23 cellular contexts compared by ENCODE assay signal in genomic region chr12:39062266-39062996, GRCh38.
"Had no signal": no experiment of that assay in that cellular context is flagged by ENCODE, and none has a peak within 500 bp of the region (broad histone marks: within the 10 kb centered on the region; RNA-seq: fewer than 3 reads in every experiment).

No MANE protein-coding gene starts in this region.

- H3K27me3 Mint-ChIP-seq: activated CD4-positive, alpha-beta memory T cell treated with anti-CD3 and anti-CD28 coated beads, Interleukin-2, amount 10 ng/mL, durations not matched to agents 7 days and 5 days; activated CD4-positive, alpha-beta T cell treated with anti-CD3 and anti-CD28 coated beads for 36 hours; activated naive CD8-positive, alpha-beta T cell treated with anti-CD3 and anti-CD28 coated beads, Interleukin-2, amount 10 ng/mL, durations not matched to agents 7 days and 5 days; activated T-helper 17 cell treated with anti-CD3 and anti-CD28 coated beads, Interleukin-2, amount 50 U/mL, for 72 hours; T-cell had no signal

- H3K36me3 Mint-ChIP-seq: activated naive CD8-positive, alpha-beta T cell treated with anti-CD3 and anti-CD28 coated beads, Interleukin-2, amount 10 ng/mL, durations not matched to agents 7 days and 5 days; T-cell had no signal

- H3K27ac Mint-ChIP-seq: activated CD4-positive, alpha-beta memory T cell treated with anti-CD3 and anti-CD28 coated beads, Interleukin-2, amount 10 ng/mL, durations not matched to agents 7 days and 5 days; activated CD4-positive, alpha-beta T cell treated with anti-CD3 and anti-CD28 coated beads for 36 hours; activated naive CD8-positive, alpha-beta T cell treated with anti-CD3 and anti-CD28 coated beads, Interleukin-2, amount 10 ng/mL, durations not matched to agents 7 days and 5 days; activated T-helper 17 cell treated with anti-CD3 and anti-CD28 coated beads, Interleukin-2, amount 50 U/mL, for 72 hours; T-cell had no signal

- H3K27ac ChIP-seq: adrenal gland had no signal

- DNase-seq: activated CD4-positive, alpha-beta memory T cell treated with anti-CD3 and anti-CD28 coated beads, Interleukin-2, amount 10 ng/mL, durations not matched to agents 7 days and 5 days; activated CD4-positive, alpha-beta T cell treated with anti-CD3 and anti-CD28 coated beads for 36 hours; activated CD4-positive, alpha-beta T cell treated with anti-CD3 and anti-CD28 coated beads, Interleukin-2, amount 50 U/mL, for 1 hour; activated naive CD4-positive, alpha-beta T cell treated with anti-CD3 and anti-CD28 coated beads, Interleukin-2, amount 50 U/mL, for 16 hours; activated naive CD8-positive, alpha-beta T cell treated with anti-CD3 and anti-CD28 coated beads, Interleukin-2, amount 10 ng/mL, durations not matched to agents 7 days and 5 days; activated T-cell treated with anti-CD3 and anti-CD28 coated beads for 4 hours; activated T-cell treated with anti-CD3 and anti-CD28 coated beads, Interleukin-2, amount 50 U/mL, for 48 hours; adrenal gland; anterior cingulate cortex; cerebellar nuclear complex; MG63; MV-4-11; NCI-H1092 treated with DMSO at 0.1 percent for 48 hours; NCI-H1436 treated with DMSO at 0.1 percent for 48 hours; NCI-H187; NCI-H2081 treated with DMSO at 0.1 percent for 48 hours; NCI-H446; NCI-H524; SIG-M5; T-cell; T-helper 2 cell; T1000 had no signal

- H3K4me1 ChIP-seq: adrenal gland had no signal

- ATAC-seq: activated CD4-positive, alpha-beta T cell treated with anti-CD3 and anti-CD28 coated beads for 36 hours; activated T-helper 17 cell treated with anti-CD3 and anti-CD28 coated beads, Interleukin-2, amount 50 U/mL, for 72 hours; T-cell had no signal

- H3K9me3 ChIP-seq: adrenal gland, MG63 had no signal

- H3K4me3 Mint-ChIP-seq: activated CD4-positive, alpha-beta memory T cell treated with anti-CD3 and anti-CD28 coated beads, Interleukin-2, amount 10 ng/mL, durations not matched to agents 7 days and 5 days; activated CD4-positive, alpha-beta T cell treated with anti-CD3 and anti-CD28 coated beads for 36 hours; activated naive CD8-positive, alpha-beta T cell treated with anti-CD3 and anti-CD28 coated beads, Interleukin-2, amount 10 ng/mL, durations not matched to agents 7 days and 5 days; activated T-helper 17 cell treated with anti-CD3 and anti-CD28 coated beads, Interleukin-2, amount 50 U/mL, for 72 hours; T-cell had no signal

- H3K4me1 Mint-ChIP-seq: activated CD4-positive, alpha-beta memory T cell treated with anti-CD3 and anti-CD28 coated beads, Interleukin-2, amount 10 ng/mL, durations not matched to agents 7 days and 5 days; activated CD4-positive, alpha-beta T cell treated with anti-CD3 and anti-CD28 coated beads for 36 hours; activated naive CD8-positive, alpha-beta T cell treated with anti-CD3 and anti-CD28 coated beads, Interleukin-2, amount 10 ng/mL, durations not matched to agents 7 days and 5 days; activated T-helper 17 cell treated with anti-CD3 and anti-CD28 coated beads, Interleukin-2, amount 50 U/mL, for 72 hours; T-cell had no signal

- H3K27me3 ChIP-seq: adrenal gland, MG63 had no signal

- H3K9me3 Mint-ChIP-seq: activated CD4-positive, alpha-beta memory T cell treated with anti-CD3 and anti-CD28 coated beads, Interleukin-2, amount 10 ng/mL, durations not matched to agents 7 days and 5 days; activated naive CD8-positive, alpha-beta T cell treated with anti-CD3 and anti-CD28 coated beads, Interleukin-2, amount 10 ng/mL, durations not matched to agents 7 days and 5 days had no signal
